In genomic region chr14:33812596-33812995, GRCh38 we compare ENCODE assay signal across 1 cellular context.
A peak's percentile ranks its signal among the peaks of the same experiment; 100 is the strongest.
TF ChIP-seq lines count a peak whose summit lies in the region.

No MANE protein-coding gene starts in this region.

TF ChIP-seq in K562, 482 proteins besides CTCF, POLR2A, EP300 and RAD21 (continued from another document):
- TF ChIP-seq, protein P1, sequence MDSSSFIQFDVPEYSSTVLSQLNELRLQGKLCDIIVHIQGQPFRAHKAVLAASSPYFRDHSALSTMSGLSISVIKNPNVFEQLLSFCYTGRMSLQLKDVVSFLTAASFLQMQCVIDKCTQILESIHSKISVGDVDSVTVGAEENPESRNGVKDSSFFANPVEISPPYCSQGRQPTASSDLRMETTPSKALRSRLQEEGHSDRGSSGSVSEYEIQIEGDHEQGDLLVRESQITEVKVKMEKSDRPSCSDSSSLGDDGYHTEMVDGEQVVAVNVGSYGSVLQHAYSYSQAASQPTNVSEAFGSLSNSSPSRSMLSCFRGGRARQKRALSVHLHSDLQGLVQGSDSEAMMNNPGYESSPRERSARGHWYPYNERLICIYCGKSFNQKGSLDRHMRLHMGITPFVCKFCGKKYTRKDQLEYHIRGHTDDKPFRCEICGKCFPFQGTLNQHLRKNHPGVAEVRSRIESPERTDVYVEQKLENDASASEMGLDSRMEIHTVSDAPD (CRISPR knock-in tag; IDR thresholded peaks at IDR 0.05): no peak
- TF ChIP-seq TOE1 (IDR thresholded peaks at IDR 0.05; ENCODE audit: borderline replicate concordance) (no peak), TOE1 (CRISPR knock-in tag; IDR thresholded peaks at IDR 0.05; ENCODE audit: borderline replicate concordance, low read depth) (no peak), TARDBP (IDR thresholded peaks at IDR 0.05) (no peak), ZNF436 (CRISPR knock-in tag; IDR thresholded peaks at IDR 0.05) (no peak), FOXA3 (CRISPR knock-in tag; conservative IDR thresholded peaks at IDR 0.05 in 1 of 2, IDR thresholded peaks at IDR 0.05 in 1 of 2) (peak in 1 of 2 experiments; percentile 59; a peak in 1 of 4 replicates), TBL1XR1 (IDR thresholded peaks at IDR 0.05; ENCODE audit: low read length in 2 of 2) (0 out of 4 replicates have a peak, but pooled peaks of 1 of the 2 experiments have one; percentile 40), LEF1 (IDR thresholded peaks at IDR 0.05) (peak; percentile 49; the same call in 1 of the 2 replicates), NELFE (IDR thresholded peaks at IDR 0.05; ENCODE audit: insufficient read depth, insufficient read length) (no peak), MEIS2 (IDR thresholded peaks at IDR 0.05; ENCODE audit: partially characterized antibody) (peak; percentile 94), CBFA2T3 (IDR thresholded peaks at IDR 0.05) (peak; percentile 80), STAG1 (CRISPR knock-in tag; IDR thresholded peaks at IDR 0.05; ENCODE audit: borderline replicate concordance) (no peak), TAL1 (IDR thresholded peaks at IDR 0.05) (peak; percentile 38; the same call in 1 of the 2 replicates), SMAD2 (IDR thresholded peaks at IDR 0.05; ENCODE audit: low read depth, low read length) (no peak), ZNF140 (CRISPR knock-in tag; IDR thresholded peaks at IDR 0.05) (no peak)
- TF ChIP-seq, protein P2, sequence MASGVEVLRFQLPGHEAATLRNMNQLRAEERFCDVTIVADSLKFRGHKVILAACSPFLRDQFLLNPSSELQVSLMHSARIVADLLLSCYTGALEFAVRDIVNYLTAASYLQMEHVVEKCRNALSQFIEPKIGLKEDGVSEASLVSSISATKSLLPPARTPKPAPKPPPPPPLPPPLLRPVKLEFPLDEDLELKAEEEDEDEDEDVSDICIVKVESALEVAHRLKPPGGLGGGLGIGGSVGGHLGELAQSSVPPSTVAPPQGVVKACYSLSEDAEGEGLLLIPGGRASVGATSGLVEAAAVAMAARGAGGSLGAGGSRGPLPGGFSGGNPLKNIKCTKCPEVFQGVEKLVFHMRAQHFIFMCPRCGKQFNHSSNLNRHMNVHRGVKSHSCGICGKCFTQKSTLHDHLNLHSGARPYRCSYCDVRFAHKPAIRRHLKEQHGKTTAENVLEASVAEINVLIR (CRISPR knock-in tag; IDR thresholded peaks at IDR 0.05): no peak
